ENCODE assay signal across 9 cellular contexts in genomic region chr2:240626531-240627300, GRCh38. TPM values are rescaled to one million over a fixed set of nuclear protein-coding genes. Genes with fewer than 3 reads are reported as not detected.
DNase-seq lines count a peak whose midpoint lies in the region; ATAC-seq and TF ChIP-seq lines count a peak whose summit lies in the region.
"Had no signal": no experiment of that assay in that cellular context is flagged by ENCODE, and none has a peak within 500 bp of the region (broad histone marks: within the 10 kb centered on the region; RNA-seq: fewer than 3 reads in every experiment).

No MANE protein-coding gene starts in this region.

- peaks cover 47% of the 10 kb centered on the region for H3K4me1 Mint-ChIP-seq in activated CD4-positive, alpha-beta T cell treated with anti-CD3 and anti-CD28 coated beads, Interleukin-2, amount 10 ng/mL, durations not matched to agents 7 days and 5 days
- H3K4me1 Mint-ChIP-seq in stimulated activated naive CD8-positive, alpha-beta T cell treated with anti-CD3 and anti-CD28 coated beads, Interleukin-15, amount 100 ng/mL, for 72 hours = peaks cover 66% of the 10 kb centered on the region

- POLR2A ChIA-PET in activated CD4-positive, alpha-beta T cell treated with anti-CD3 and anti-CD28 coated beads, Interleukin-2, amount 10 ng/mL, durations not matched to agents 7 days and 5 days (lab: Charles Lee) = no interaction called here

- TF ChIP-seq POLR2A in heart left ventricle (IDR thresholded peaks at IDR 0.05) = no peak

- peaks cover 0 to 32% (median 0%) of the 10 kb centered on the region in 12 donors for H3K4me1 ChIP-seq in heart left ventricle

- TF ChIP-seq CTCF in heart left ventricle (IDR thresholded peaks at IDR 0.05) = no peak
- TF ChIP-seq CTCF in omental fat pad (IDR thresholded peaks at IDR 0.05) = no peak

- H3K27ac ChIP-seq in heart left ventricle = peak overlapping the region in 1 of 12 donors; percentile 68

- 48 to 63% (median 59%) methylated on average over 21 of the region's 21 CpGs for WGBS in heart left ventricle, 4 donors

- H3K36me3 ChIP-seq in heart left ventricle = no peaks in the 10 kb centered on the region

- CTCF ChIA-PET in activated CD4-positive, alpha-beta T cell treated with anti-CD3 and anti-CD28 coated beads, Interleukin-2, amount 10 ng/mL, durations not matched to agents 7 days and 5 days (lab: Charles Lee) = interaction anchor here (0.9 to 1.9 kb wide), 2 partner anchors 29 to 31 kb away, joined by 4 read pairs; no protein-coding TSS in a partner anchor

- H3K27me3 ChIP-seq in heart left ventricle = no peaks in the 10 kb centered on the region

- no peaks in the 10 kb centered on the region for H3K9me3 Mint-ChIP-seq in activated CD4-positive, alpha-beta T cell treated with anti-CD3 and anti-CD28 coated beads, Interleukin-2, amount 10 ng/mL, durations not matched to agents 7 days and 5 days
- peaks cover 0 to 2% of the 10 kb centered on the region in 2 donors for H3K9me3 Mint-ChIP-seq in stimulated activated naive CD8-positive, alpha-beta T cell treated with anti-CD3 and anti-CD28 coated beads, Interleukin-15, amount 100 ng/mL, for 72 hours

- ATAC-seq in heart left ventricle (no peak), omental fat pad (ENCODE audit: low FRiP score) (no peak)
- ATAC-seq in stimulated activated naive CD8-positive, alpha-beta T cell treated with anti-CD3 and anti-CD28 coated beads, Interleukin-15, amount 100 ng/mL, for 72 hours = peak; percentile 11

- DNase-seq in activated T-cell treated with anti-CD3 and anti-CD28 coated beads, Interleukin-2, amount 50 U/mL, for 1 hour = peak; percentile 30
- no peak for DNase-seq in activated T-cell treated with anti-CD3 and anti-CD28 coated beads for 4 hours
- DNase-seq in activated CD4-positive, alpha-beta T cell treated with anti-CD3 and anti-CD28 coated beads, Interleukin-2, amount 10 ng/mL, durations not matched to agents 7 days and 5 days = peak; percentile 27
- DNase-seq in heart left ventricle = peak in 3 of 5 donors; percentile 10 to 69 (median 38)
- peak; percentile 33 to 64 for DNase-seq in stimulated activated naive CD8-positive, alpha-beta T cell treated with anti-CD3 and anti-CD28 coated beads, Interleukin-15, amount 100 ng/mL, for 72 hours
- DNase-seq in dedifferentiated amniotic fluid mesenchymal stem cell (ENCODE audit: extremely low spot score) = no peak
- DNase-seq in omental fat pad (ENCODE audit: low spot score) = no peak
- no peak for DNase-seq in EL

- H3K36me3 Mint-ChIP-seq in activated CD4-positive, alpha-beta T cell treated with anti-CD3 and anti-CD28 coated beads, Interleukin-2, amount 10 ng/mL, durations not matched to agents 7 days and 5 days (ENCODE audit: low read depth) = no peaks in the 10 kb centered on the region

- H3K27ac Mint-ChIP-seq in activated CD4-positive, alpha-beta T cell treated with anti-CD3 and anti-CD28 coated beads, Interleukin-2, amount 10 ng/mL, durations not matched to agents 7 days and 5 days = peak overlapping the region; percentile 85
- peak overlapping the region; percentile 88 to 94 for H3K27ac Mint-ChIP-seq in stimulated activated naive CD8-positive, alpha-beta T cell treated with anti-CD3 and anti-CD28 coated beads, Interleukin-15, amount 100 ng/mL, for 72 hours

- no peaks in the 10 kb centered on the region for H3K27me3 Mint-ChIP-seq in activated CD4-positive, alpha-beta T cell treated with anti-CD3 and anti-CD28 coated beads, Interleukin-2, amount 10 ng/mL, durations not matched to agents 7 days and 5 days
- no peaks in the 10 kb centered on the region for H3K27me3 Mint-ChIP-seq in stimulated activated naive CD8-positive, alpha-beta T cell treated with anti-CD3 and anti-CD28 coated beads, Interleukin-15, amount 100 ng/mL, for 72 hours

- intact Hi-C loops in heart left ventricle (cut with DNase I) = no loop called here

- H3K4me3 ChIP-seq in heart left ventricle = peak overlapping the region in 1 of 12 donors; percentile 8

- H3K4me3 Mint-ChIP-seq in activated CD4-positive, alpha-beta T cell treated with anti-CD3 and anti-CD28 coated beads, Interleukin-2, amount 10 ng/mL, durations not matched to agents 7 days and 5 days = no peak overlapping the region
- H3K4me3 Mint-ChIP-seq in stimulated activated naive CD8-positive, alpha-beta T cell treated with anti-CD3 and anti-CD28 coated beads, Interleukin-15, amount 100 ng/mL, for 72 hours = peak overlapping the region; percentile 88 to 89

- no peaks in the 10 kb centered on the region for H3K9me3 ChIP-seq in heart left ventricle

RNA-seq across cellular contexts. Expression of gene GPR35, which starts 1.4 kb away (rescaled TPM):
- 1 to 10 TPM; 4.1 to 5.1 TPM for total RNA-seq in activated CD4-positive, alpha-beta T cell treated with anti-CD3 and anti-CD28 coated beads, Interleukin-2, amount 10 ng/mL, durations not matched to agents 7 days and 5 days
- total RNA-seq in heart left ventricle (1 to 10 TPM in 3 of 9 donors, under 1 TPM in 5, not detected in 1; 0.48 to 2.7 (median 0.78) TPM), omental fat pad (1 to 10 TPM; 1.3 to 2.4 (median 1.9) TPM)
- 1 to 10 TPM; 1.1 to 1.3 TPM for polyA plus RNA-seq in heart left ventricle
- polyA plus RNA-seq: fibroblast of lung had no signal

RNA-seq across cellular contexts. Expression of gene CAPN10, which starts 40.2 kb away (rescaled TPM):
- 10 to 100 TPM; 40.5 to 58.6 TPM for total RNA-seq in activated CD4-positive, alpha-beta T cell treated with anti-CD3 and anti-CD28 coated beads, Interleukin-2, amount 10 ng/mL, durations not matched to agents 7 days and 5 days
- 10 to 100 TPM; 14.9 to 35.6 (median 21.9) TPM for total RNA-seq in heart left ventricle
- polyA plus RNA-seq in heart left ventricle = 10 to 100 TPM; 17.4 to 39.7 TPM
- 10 to 100 TPM; 11.6 to 22.6 (median 17.7) TPM for total RNA-seq in omental fat pad

RNA-seq across cellular contexts. Expression of gene AQP12B, which starts 56.0 kb away (rescaled TPM):
- total RNA-seq in activated CD4-positive, alpha-beta T cell treated with anti-CD3 and anti-CD28 coated beads, Interleukin-2, amount 10 ng/mL, durations not matched to agents 7 days and 5 days = not detected
- total RNA-seq in heart left ventricle = not detected
- polyA plus RNA-seq in heart left ventricle = not detected
- not detected for total RNA-seq in omental fat pad
- total RNA-seq: fibroblast of lung had no signal
- polyA plus RNA-seq: fibroblast of lung had no signal

RNA-seq across cellular contexts. Expression of gene RNPEPL1, which starts 58.4 kb away (rescaled TPM):
- total RNA-seq in activated CD4-positive, alpha-beta T cell treated with anti-CD3 and anti-CD28 coated beads, Interleukin-2, amount 10 ng/mL, durations not matched to agents 7 days and 5 days = 100 to 1,000 TPM; 118 to 122 TPM
- total RNA-seq in heart left ventricle = 100 to 1,000 TPM in 2 of 9 donors, 10 to 100 TPM in 7; 67.5 to 149 (median 91.0) TPM
- polyA plus RNA-seq in heart left ventricle = 100 to 1,000 TPM in 1 of 2 donors, 10 to 100 TPM in 1; 75.9 to 206 TPM
- total RNA-seq in omental fat pad = 10 to 100 TPM; 41.6 to 97.4 (median 71.8) TPM

Comparison
In these comparisons a context has a peak if more than half of its experiments do, and no peak if none do; other contexts are left out.
1. DNase-seq: peak in activated T-cell treated with anti-CD3 and anti-CD28 coated beads, Interleukin-2, amount 50 U/mL, for 1 hour (single experiment), activated CD4-positive, alpha-beta T cell treated with anti-CD3 and anti-CD28 coated beads, Interleukin-2, amount 10 ng/mL, durations not matched to agents 7 days and 5 days (single experiment), heart left ventricle (3 of 5) and stimulated activated naive CD8-positive, alpha-beta T cell treated with anti-CD3 and anti-CD28 coated beads, Interleukin-15, amount 100 ng/mL, for 72 hours (2 of 2); none in activated T-cell treated with anti-CD3 and anti-CD28 coated beads for 4 hours (single experiment), dedifferentiated amniotic fluid mesenchymal stem cell (single experiment), omental fat pad (single experiment) and EL (single experiment).